Comparison of ENCODE assay signal across 11 cellular contexts in the genomic region with DNA sequence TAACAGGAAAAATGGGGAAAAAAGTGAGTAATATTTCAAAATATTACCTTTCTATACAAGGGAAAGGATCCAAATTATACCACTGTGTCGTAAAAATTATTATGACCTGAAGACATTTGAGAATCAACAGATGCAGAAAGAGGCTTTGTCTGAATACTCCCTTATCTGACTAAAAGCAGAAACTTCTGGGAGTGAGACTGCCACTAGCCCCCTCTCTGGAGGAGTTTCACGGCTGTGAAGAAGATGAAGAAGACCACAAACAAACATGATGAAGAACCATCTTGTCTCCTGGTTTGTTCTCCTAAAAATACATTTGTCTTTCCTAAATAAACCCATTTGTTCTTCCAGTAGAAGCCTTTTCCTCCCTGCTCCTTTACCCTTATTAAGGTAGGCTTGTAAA. TPM values are rescaled to one million over a fixed set of nuclear protein-coding genes. Genes with fewer than 3 reads are reported as not detected.
"Had no signal": no experiment of that assay in that cellular context is flagged by ENCODE, and none has a peak within 500 bp of the region (broad histone marks: within the 10 kb centered on the region; RNA-seq: fewer than 3 reads in every experiment).

No MANE protein-coding gene starts in this region.

- H3K4me3 ChIP-seq: HAP-1 had no signal

- H3K4me3 Mint-ChIP-seq: HFFc6, IgD-negative memory B cell had no signal

- H3K36me3 ChIP-seq: HAP-1 had no signal

- H3K36me3 Mint-ChIP-seq: IgD-negative memory B cell had no signal

- H3K27ac Mint-ChIP-seq: HFFc6, IgD-negative memory B cell had no signal

- ATAC-seq: HCT116, HepG2 had no signal

- H3K9me3 Mint-ChIP-seq: HFFc6, IgD-negative memory B cell had no signal

- H3K4me1 Mint-ChIP-seq: IgD-negative memory B cell had no signal

- H3K27ac ChIP-seq: HL-60 had no signal

- H3K9me3 ChIP-seq: HAP-1 had no signal

- DNase-seq: GOT3, H7, HFFc6, KBM-7 had no signal

RNA-seq across cellular contexts. Expression of a gene that starts 31.8 kb away (rescaled TPM):
- total RNA-seq: H7 had no signal

RNA-seq across cellular contexts. Expression of a gene that starts 41.0 kb away (rescaled TPM):
- total RNA-seq: H4, H7, HepG2, HFFc6, HT1080 had no signal
- polyA plus RNA-seq: HepG2 had no signal
